In genomic region chr3:190862209-190863118, GRCh38 we compare ENCODE assay signal across 8 cellular contexts. TPM values are rescaled to one million over a fixed set of nuclear protein-coding genes. Genes with fewer than 3 reads are reported as not detected.
DNase-seq lines count a peak whose midpoint lies in the region; ATAC-seq and TF ChIP-seq lines count a peak whose summit lies in the region.

GMNC (minus strand) TSS chr3:190862694; CDS start chr3:190862615, 79 bp downstream.

- no peaks in the 10 kb centered on the region for H3K9me3 Mint-ChIP-seq in activated CD8-positive, alpha-beta T cell treated with anti-CD3 and anti-CD28 coated beads for 36 hours
- no peaks in the 10 kb centered on the region for H3K9me3 Mint-ChIP-seq in stimulated activated memory B cell treated with anti-CD40 and anti-IgM and Interleukin-4, amounts not matched to agents 10 μg/mL and 1 μg/mL and 100 μg/mL, for 72 hours

- H3K36me3 Mint-ChIP-seq in activated CD8-positive, alpha-beta T cell treated with anti-CD3 and anti-CD28 coated beads for 36 hours (ENCODE audit: low read depth) = no peaks in the 10 kb centered on the region
- no peaks in the 10 kb centered on the region for H3K36me3 Mint-ChIP-seq in stimulated activated memory B cell treated with anti-CD40 and anti-IgM and Interleukin-4, amounts not matched to agents 10 μg/mL and 1 μg/mL and 100 μg/mL, for 72 hours

- H3K36me3 ChIP-seq in GM23248 (ENCODE audit: low read depth) = no peaks in the 10 kb centered on the region
- H3K36me3 ChIP-seq in esophagus (ENCODE audit: control insufficient read depth in 2 of 2, insufficient read depth in 2 of 2, low read length in 1 of 2) = no peaks in the 10 kb centered on the region

- no peaks in the 10 kb centered on the region for H4K20me1 ChIP-seq in GM23248 (ENCODE audit: insufficient read depth)

- H3F3A ChIP-seq in GM23248 (ENCODE audit: insufficient read depth) = no peaks in the 10 kb centered on the region

- peak within 1 kb of the TSS; percentile 67 for H3K9ac ChIP-seq in GM23248

- peak within 1 kb of the TSS; percentile 90 for H2AFZ ChIP-seq in GM23248

- no peak for TF ChIP-seq CTCF in GM10266 (IDR thresholded peaks at IDR 0.05; ENCODE audit: control insufficient read depth, insufficient read depth, low read depth, missing control alignments)
- TF ChIP-seq CTCF in activated CD8-positive, alpha-beta T cell treated with anti-CD3 and anti-CD28 coated beads for 36 hours (IDR thresholded peaks at IDR 0.05) = no peak

- CTCF ChIA-PET in activated CD8-positive, alpha-beta T cell treated with anti-CD3 and anti-CD28 coated beads for 36 hours (lab: Charles Lee) = no interaction called here

- no peaks in the 10 kb centered on the region for H3K9me2 ChIP-seq in GM23248 (ENCODE audit: insufficient read depth)

- POLR2A ChIA-PET in activated CD8-positive, alpha-beta T cell treated with anti-CD3 and anti-CD28 coated beads for 36 hours (lab: Charles Lee) = no interaction called here

- peak within 1 kb of the TSS; percentile 86 for H3K4me2 ChIP-seq in GM23248 (ENCODE audit: unreplicated experiment)

- no peak within 1 kb of the TSS for H3K27ac Mint-ChIP-seq in activated CD8-positive, alpha-beta T cell treated with anti-CD3 and anti-CD28 coated beads for 36 hours
- H3K27ac Mint-ChIP-seq in stimulated activated memory B cell treated with anti-CD40 and anti-IgM and Interleukin-4, amounts not matched to agents 10 μg/mL and 1 μg/mL and 100 μg/mL, for 72 hours = no peak within 1 kb of the TSS

- 3 to 4% methylated on average over 41 to 58 of the region's 58 CpGs for WGBS in GM23248 (ENCODE audit: low coverage in 1 of 2, low lambda C conversion rate in 2 of 2, missing lambda C conversion rate in 2 of 2), 2 experiments
- 4 to 6% methylated on average over 50 to 58 of the region's 58 CpGs for WGBS in esophagus, 2 donors

- H3K4me3 Mint-ChIP-seq in activated CD8-positive, alpha-beta T cell treated with anti-CD3 and anti-CD28 coated beads for 36 hours = peak within 1 kb of the TSS; percentile 45
- peak within 1 kb of the TSS; percentile 72 for H3K4me3 Mint-ChIP-seq in stimulated activated memory B cell treated with anti-CD40 and anti-IgM and Interleukin-4, amounts not matched to agents 10 μg/mL and 1 μg/mL and 100 μg/mL, for 72 hours

- H3K4me1 Mint-ChIP-seq in activated CD8-positive, alpha-beta T cell treated with anti-CD3 and anti-CD28 coated beads for 36 hours (ENCODE audit: low read depth) = peaks cover 7% of the 10 kb centered on the region
- H3K4me1 Mint-ChIP-seq in stimulated activated memory B cell treated with anti-CD40 and anti-IgM and Interleukin-4, amounts not matched to agents 10 μg/mL and 1 μg/mL and 100 μg/mL, for 72 hours = peaks cover 7% of the 10 kb centered on the region

- H3K4me1 ChIP-seq in GM23248 (ENCODE audit: insufficient read depth) = no peaks in the 10 kb centered on the region
- H3K4me1 ChIP-seq in esophagus (ENCODE audit: control insufficient read depth in 2 of 2, insufficient read depth in 2 of 2, low read length in 1 of 2) = no peaks in the 10 kb centered on the region

- intact Hi-C loops in activated CD8-positive, alpha-beta T cell treated with anti-CD3 and anti-CD28 coated beads for 36 hours (cut with micrococcal nuclease) = no loop called here

- H3K79me2 ChIP-seq in GM23248 (ENCODE audit: insufficient read depth) = no peaks in the 10 kb centered on the region

- in situ Hi-C loops in GM23248 (cut with MboI) (no loop called here), KBM-7 (cut with MboI; ENCODE audit: low pct_unique_long_range_greater_than_20kb, low sequenced_read_pairs) (no loop called here)

- H3K27me3 Mint-ChIP-seq in activated CD8-positive, alpha-beta T cell treated with anti-CD3 and anti-CD28 coated beads for 36 hours = peaks cover 36% of the 10 kb centered on the region
- H3K27me3 Mint-ChIP-seq in stimulated activated memory B cell treated with anti-CD40 and anti-IgM and Interleukin-4, amounts not matched to agents 10 μg/mL and 1 μg/mL and 100 μg/mL, for 72 hours = peaks cover 27% of the 10 kb centered on the region

- H3K27ac ChIP-seq in GM23248 (no peak within 1 kb of the TSS), esophagus (ENCODE audit: low read depth in 2 of 2, low read length in 1 of 2) (peak within 1 kb of the TSS; percentile 28 to 62)

- peak within 1 kb of the TSS; percentile 81 for H3K4me3 ChIP-seq in GM23248
- H3K4me3 ChIP-seq in esophagus (ENCODE audit: low read depth in 1 of 2, low read length in 2 of 2) = peak within 1 kb of the TSS; percentile 60 to 63

- ATAC-seq in activated CD8-positive, alpha-beta T cell treated with anti-CD3 and anti-CD28 coated beads for 36 hours = peak; percentile 93
- peak; percentile 81 for ATAC-seq in stimulated activated memory B cell treated with anti-CD40 and anti-IgM and Interleukin-4, amounts not matched to agents 10 μg/mL and 1 μg/mL and 100 μg/mL, for 72 hours

- DNase-seq in GM10266 (ENCODE audit: extremely low spot score) (peak; percentile 58), GM23248 (peak; percentile 88), KBM-7 (peak; percentile 56), midbrain (lab: John Stamatoyannopoulos, UW) (peak; percentile 34), GDM1 (lab: John Stamatoyannopoulos, UW) (no peak)
- DNase-seq in activated CD8-positive, alpha-beta T cell treated with anti-CD3 and anti-CD28 coated beads for 36 hours = peak; percentile 48

- H3K27me3 ChIP-seq in GM23248 (replicated peaks; ENCODE audit: insufficient read depth) (no peaks in the 10 kb centered on the region), esophagus (ENCODE audit: control insufficient read depth in 1 of 2, insufficient read depth in 2 of 2, low read length in 2 of 2) (no peaks in the 10 kb centered on the region)

- no peaks in the 10 kb centered on the region for H3K9me3 ChIP-seq in GM23248 (ENCODE audit: low read depth)
- no peaks in the 10 kb centered on the region for H3K9me3 ChIP-seq in esophagus (ENCODE audit: control insufficient read depth in 2 of 2, insufficient read depth in 1 of 2, low read depth in 1 of 2, low read length in 1 of 2)

RNA-seq across cellular contexts. Expression of gene GMNC, which starts in this region (rescaled TPM):
- total RNA-seq in GM23248 (2014; rRNA removed; shearing (Covaris generic)) = not detected in 2 replicates
- polyA plus RNA-seq in GM23248 (2016; fragmentation: Nextera tagmentation; extraction: Ambion mirVana) (0.27 TPM in 1 of 2 replicates, not detected in the other), esophagus (not detected)
- not detected for total RNA-seq in activated CD8-positive, alpha-beta T cell treated with anti-CD3 and anti-CD28 coated beads for 36 hours

Comparison
In these comparisons a context has a peak if more than half of its experiments do, and no peak if none do; other contexts are left out.
1. Peak in DNase-seq, H3K4me3 ChIP-seq, H3K9ac ChIP-seq and H3K4me2 ChIP-seq in GM23248; RNA of the gene not detected or under 1 TPM.
2. Peak in DNase-seq and ATAC-seq in activated CD8-positive, alpha-beta T cell treated with anti-CD3 and anti-CD28 coated beads for 36 hours; RNA of the gene not detected or under 1 TPM.